In the genomic region with DNA sequence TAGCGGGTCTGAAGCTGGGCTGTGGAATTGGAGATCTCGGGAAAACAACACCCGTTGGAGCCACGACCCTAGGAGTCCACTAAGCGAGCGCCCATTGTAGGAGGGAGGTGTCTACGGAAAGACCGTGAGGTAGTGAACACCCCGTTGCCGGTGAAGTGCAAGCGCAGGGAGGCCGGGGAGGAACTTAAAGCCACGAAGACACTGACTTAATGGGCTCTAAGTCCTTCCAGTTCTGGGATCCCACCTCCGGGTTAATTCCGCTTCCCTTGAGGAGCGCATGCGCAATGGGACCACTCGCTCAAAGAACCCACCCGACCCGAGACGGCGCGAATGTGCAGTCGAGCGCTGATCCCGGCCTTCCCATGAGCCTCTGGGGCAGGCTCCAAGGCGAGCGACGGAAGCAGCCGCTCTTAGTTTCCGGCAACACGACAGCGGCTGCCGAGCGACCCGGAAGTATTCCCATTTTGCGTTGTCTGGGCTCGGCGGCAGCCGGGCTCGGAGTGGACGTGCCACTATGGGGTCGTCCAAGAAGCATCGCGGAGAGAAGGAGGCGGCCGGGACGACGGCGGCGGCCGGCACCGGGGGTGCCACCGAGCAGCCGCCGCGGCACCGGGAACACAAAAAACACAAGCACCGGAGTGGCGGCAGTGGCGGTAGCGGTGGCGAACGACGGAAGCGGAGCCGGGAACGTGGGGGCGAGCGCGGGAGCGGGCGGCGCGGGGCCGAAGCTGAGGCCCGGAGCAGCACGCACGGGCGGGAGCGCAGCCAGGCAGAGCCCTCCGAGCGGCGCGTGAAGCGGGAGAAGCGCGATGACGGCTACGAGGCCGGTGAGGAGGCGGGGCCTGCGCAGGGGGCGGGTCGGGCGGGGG, we compare ENCODE assay signal across 8 cellular contexts. TPM values are rescaled to one million over a fixed set of nuclear protein-coding genes. Genes with fewer than 3 reads are reported as not detected.
DNase-seq lines count a peak whose midpoint lies in the region; ATAC-seq and TF ChIP-seq lines count a peak whose summit lies in the region.

A gene with protein sequence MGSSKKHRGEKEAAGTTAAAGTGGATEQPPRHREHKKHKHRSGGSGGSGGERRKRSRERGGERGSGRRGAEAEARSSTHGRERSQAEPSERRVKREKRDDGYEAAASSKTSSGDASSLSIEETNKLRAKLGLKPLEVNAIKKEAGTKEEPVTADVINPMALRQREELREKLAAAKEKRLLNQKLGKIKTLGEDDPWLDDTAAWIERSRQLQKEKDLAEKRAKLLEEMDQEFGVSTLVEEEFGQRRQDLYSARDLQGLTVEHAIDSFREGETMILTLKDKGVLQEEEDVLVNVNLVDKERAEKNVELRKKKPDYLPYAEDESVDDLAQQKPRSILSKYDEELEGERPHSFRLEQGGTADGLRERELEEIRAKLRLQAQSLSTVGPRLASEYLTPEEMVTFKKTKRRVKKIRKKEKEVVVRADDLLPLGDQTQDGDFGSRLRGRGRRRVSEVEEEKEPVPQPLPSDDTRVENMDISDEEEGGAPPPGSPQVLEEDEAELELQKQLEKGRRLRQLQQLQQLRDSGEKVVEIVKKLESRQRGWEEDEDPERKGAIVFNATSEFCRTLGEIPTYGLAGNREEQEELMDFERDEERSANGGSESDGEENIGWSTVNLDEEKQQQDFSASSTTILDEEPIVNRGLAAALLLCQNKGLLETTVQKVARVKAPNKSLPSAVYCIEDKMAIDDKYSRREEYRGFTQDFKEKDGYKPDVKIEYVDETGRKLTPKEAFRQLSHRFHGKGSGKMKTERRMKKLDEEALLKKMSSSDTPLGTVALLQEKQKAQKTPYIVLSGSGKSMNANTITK (plus strand): TSS at position 468 of the 869 bp plus-strand sequence. CDS start 47 bp downstream, at position 515.

- H3K36me3 ChIP-seq in left lung, result peaks cover 0 to 32% of the 10 kb centered on the region in 2 donors

- peak within 1 kb of the TSS; percentile 91 to 95 for H3K4me3 Mint-ChIP-seq in CD14-positive monocyte

- no peaks in the 10 kb centered on the region for H3K27me3 ChIP-seq in left lung

- H3K9me3 Mint-ChIP-seq in CD14-positive monocyte, result peaks cover 0 to 2% (median 0%) of the 10 kb centered on the region in 7 donors

- peak within 1 kb of the TSS; percentile 84 to 95 for H3K4me3 ChIP-seq in left lung

- peaks cover 15 to 28% of the 10 kb centered on the region in 2 donors for H3K4me1 ChIP-seq in left lung

- H3K27ac Mint-ChIP-seq in CD14-positive monocyte, result peak within 1 kb of the TSS; percentile 95 to 99 (median 97)

- intact Hi-C loops in CD14-positive monocyte (cut with micrococcal nuclease) (loop anchor here (1.0 to 5.0 kb wide), 5 partner anchors 39 to 73 kb away; partner anchors contain the start of genes BANF1 (in 2 of the 2), EIF1AD (in 2 of the 2), C11orf68 (in 1 of the 2) and DRAP1 (in 1 of the 2)), left lung (cut with DNase I) (no loop called here)

- DNase-seq in CD14-positive monocyte (ENCODE audit: low spot score), result peak; percentile 96
- DNase-seq in HK-2 (ENCODE audit: unreplicated experiment), result peak; percentile 93
- peak; percentile 91 for DNase-seq in NCI-H82 treated with DMSO at 0.1 percent for 48 hours (lab: John Stamatoyannopoulos, UW; ENCODE audit: unreplicated experiment)
- DNase-seq in activated CD4-positive, alpha-beta T cell treated with anti-CD3 and anti-CD28 coated beads, Interleukin-2, amount 50 U/mL, for 48 hours, result peak; percentile 95 to 96
- peak; percentile 99 for DNase-seq in dermis blood vessel endothelial cell
- DNase-seq in left lung, result peak; percentile 97 to 99
- DNase-seq in stimulated activated CD4-positive, alpha-beta T cell treated with anti-CD3 and anti-CD28 coated beads, Interleukin-2, amount 100 ng/mL, for 4 hours (ENCODE audit: low read depth), result peak; percentile 94

- no peaks in the 10 kb centered on the region for H3K9me3 ChIP-seq in left lung

- peak within 1 kb of the TSS; percentile 81 to 95 for H3K27ac ChIP-seq in left lung

- no peak for TF ChIP-seq CTCF in CD14-positive monocyte (IDR thresholded peaks at IDR 0.05)
- TF ChIP-seq CTCF in left lung (IDR thresholded peaks at IDR 0.05), result no peak

- peaks cover 31% of the 10 kb centered on the region for H3K4me1 Mint-ChIP-seq in CD14-positive monocyte

- ATAC-seq in GM19397 (IDR thresholded peaks at IDR 0.05; ENCODE audit: unreplicated experiment) (peak; percentile 85), left lung (peak; percentile 99)

- peaks cover 0 to 2% (median 2%) of the 10 kb centered on the region in 3 donors for H3K27me3 Mint-ChIP-seq in CD14-positive monocyte (ENCODE audit: low read depth in 3 of 3)

- peaks cover 32 to 35% of the 10 kb centered on the region in 2 donors for H3K36me3 Mint-ChIP-seq in CD14-positive monocyte

RNA-seq across cellular contexts. Expression of the gene that starts here (rescaled TPM):
- 10 to 100 TPM in 1 of 2 donors, 1 to 10 TPM in 1; 8.9 to 16.1 TPM for polyA plus RNA-seq in CD14-positive monocyte
- total RNA-seq in dermis blood vessel endothelial cell (27.1 and 48.7 TPM in 2 replicates), left lung (10 to 100 TPM; 34.1 to 50.8 TPM)

Comparison
In these comparisons a context has a peak if more than half of its experiments do, and no peak if none do; other contexts are left out.
1. Peak in every context shown above with its lines: DNase-seq, ATAC-seq, H3K4me3 ChIP-seq and H3K27ac ChIP-seq.
2. intact Hi-C loops: an anchor here in CD14-positive monocyte (1.0 to 5.0 kb wide); none called in left lung.